Comparison of ENCODE assay signal across 8 cellular contexts in the genomic region with DNA sequence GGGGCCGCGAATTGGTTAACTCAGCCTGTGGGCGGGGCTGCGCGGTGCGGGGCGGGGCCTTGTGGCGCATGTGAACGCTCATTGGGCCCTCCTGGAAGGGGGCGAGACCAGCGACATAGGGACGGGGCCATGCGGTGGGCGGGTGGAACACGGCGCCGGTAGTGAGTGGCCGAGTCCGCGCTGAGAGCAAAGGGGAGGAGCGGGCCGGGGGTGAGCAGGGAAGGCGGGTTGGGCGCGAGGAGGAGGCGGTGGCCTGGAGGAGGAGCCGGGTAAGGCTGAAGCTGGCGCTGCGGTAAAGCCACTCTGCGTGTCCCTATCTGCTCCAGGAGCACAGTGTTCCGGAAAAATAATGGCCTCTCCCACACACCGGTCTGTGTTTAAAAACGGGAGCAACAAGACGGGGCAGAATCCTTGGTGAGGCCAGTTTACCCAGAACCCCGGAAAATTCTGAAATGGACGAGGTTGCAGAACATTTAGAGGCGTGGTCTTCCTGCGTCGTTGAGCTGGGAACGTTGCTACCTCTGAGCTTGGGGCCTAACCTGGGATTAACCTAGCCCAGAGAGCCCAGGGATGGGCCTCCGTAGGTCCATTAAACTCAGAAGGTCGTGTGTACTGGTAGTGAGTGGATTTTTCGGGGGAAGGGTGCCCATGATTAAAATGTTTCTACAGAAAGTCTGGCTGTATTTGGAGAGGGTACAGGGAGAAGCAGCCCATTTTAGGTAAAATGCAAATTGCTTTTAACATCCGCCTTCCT. TPM values are rescaled to one million over a fixed set of nuclear protein-coding genes. Genes with fewer than 3 reads are reported as not detected.
A peak's percentile ranks its signal among the peaks of the same experiment; 100 is the strongest.
DNase-seq lines count a peak whose midpoint lies in the region; ATAC-seq and TF ChIP-seq lines count a peak whose summit lies in the region.

No MANE protein-coding gene starts in this region.

- no peaks in the 10 kb centered on the region for H3K27me3 Mint-ChIP-seq in activated T-helper 17 cell treated with anti-CD3 and anti-CD28 coated beads, Interleukin-2, amount 50 U/mL, for 72 hours
- no peaks in the 10 kb centered on the region for H3K27me3 Mint-ChIP-seq in natural killer cell (ENCODE audit: low read depth in 2 of 2)

- DNase-seq in EH (ENCODE audit: low read depth) (peak; percentile 99), GOT3 (lab: John Stamatoyannopoulos, UW) (peak; percentile 99), LHCN-M2 (ENCODE audit: low read depth) (peak; percentile 98), RPMI7951 (ENCODE audit: low read depth) (peak; percentile 99), fibroblast of lung (ENCODE audit: low read depth in 2 of 2) (peak; percentile 98), natural killer cell (peak; percentile 100)
- peak; percentile 99 to 100 (median 100) for DNase-seq in stimulated activated naive CD4-positive, alpha-beta T cell (lab: John Stamatoyannopoulos, UW)

- peak; percentile 95 for ATAC-seq in activated T-helper 17 cell treated with anti-CD3 and anti-CD28 coated beads, Interleukin-2, amount 50 U/mL, for 72 hours (replicated peaks)
- ATAC-seq in natural killer cell, result peak; percentile 86 to 97 (median 88)

- H3K36me3 ChIP-seq in fibroblast of lung (ENCODE audit: control insufficient read depth, insufficient read depth, low read length), result no peaks in the 10 kb centered on the region

- no peaks in the 10 kb centered on the region for H3K79me2 ChIP-seq in fibroblast of lung (ENCODE audit: control insufficient read depth, insufficient read depth, low read length)

- no peaks in the 10 kb centered on the region for H4K20me1 ChIP-seq in fibroblast of lung (ENCODE audit: control insufficient read depth, extremely low read depth, insufficient read depth, low read length)

- H3K4me3 ChIP-seq in fibroblast of lung (replicated peaks in 1 of 4; ENCODE audit: control extremely low read depth in 1 of 4, insufficient read depth in 1 of 4, low read depth in 3 of 4, low read length in 4 of 4), result peak overlapping the region; percentile 29 to 78 (median 61)

- no peaks in the 10 kb centered on the region for H3K36me3 Mint-ChIP-seq in activated T-helper 17 cell treated with anti-CD3 and anti-CD28 coated beads, Interleukin-2, amount 50 U/mL, for 72 hours (ENCODE audit: low read depth)
- H3K36me3 Mint-ChIP-seq in natural killer cell, result no peaks in the 10 kb centered on the region

- H3K27ac ChIP-seq in fibroblast of lung (ENCODE audit: insufficient read depth, low read length), result peak overlapping the region; percentile 62

- no peaks in the 10 kb centered on the region for H3K9me3 ChIP-seq in fibroblast of lung (ENCODE audit: control insufficient read depth, insufficient read depth, low read depth, low read length)

- peak overlapping the region; percentile 41 for H3K9ac ChIP-seq in fibroblast of lung (ENCODE audit: insufficient read depth, low read length)

- no peaks in the 10 kb centered on the region for H3K27me3 ChIP-seq in fibroblast of lung (ENCODE audit: control insufficient read depth, insufficient read depth, low read length)

- intact Hi-C loops in natural killer cell (cut with micrococcal nuclease), result loop anchor here (1.0 to 10.0 kb wide), 3 partner anchors 32 to 1036 kb away; a partner anchor contains a TSS

- peak overlapping the region; percentile 88 for H3K27ac Mint-ChIP-seq in activated T-helper 17 cell treated with anti-CD3 and anti-CD28 coated beads, Interleukin-2, amount 50 U/mL, for 72 hours
- peak overlapping the region; percentile 91 to 93 for H3K27ac Mint-ChIP-seq in natural killer cell

- peak overlapping the region; percentile 94 for H3K4me2 ChIP-seq in fibroblast of lung (ENCODE audit: extremely low read depth, insufficient read depth, low read length)

- TF ChIP-seq CTCF in fibroblast of lung (conservative IDR thresholded peaks at IDR 0.05 in 1 of 2, IDR thresholded peaks at IDR 0.05 in 1 of 2; ENCODE audit: low read depth in 1 of 2, low read length in 2 of 2) (no peak), natural killer cell (IDR thresholded peaks at IDR 0.05) (no peak)

- peaks cover 28% of the 10 kb centered on the region for H3K4me1 Mint-ChIP-seq in activated T-helper 17 cell treated with anti-CD3 and anti-CD28 coated beads, Interleukin-2, amount 50 U/mL, for 72 hours
- peaks cover 35 to 46% of the 10 kb centered on the region in 2 donors for H3K4me1 Mint-ChIP-seq in natural killer cell

- H3K4me1 ChIP-seq in fibroblast of lung (ENCODE audit: control insufficient read depth, extremely low read depth, insufficient read depth, low read length), result peaks cover 4% of the 10 kb centered on the region

- peak overlapping the region; percentile 94 for H2AFZ ChIP-seq in fibroblast of lung (ENCODE audit: low read length)

- no peaks in the 10 kb centered on the region for H3K9me3 Mint-ChIP-seq in activated T-helper 17 cell treated with anti-CD3 and anti-CD28 coated beads, Interleukin-2, amount 50 U/mL, for 72 hours
- no peaks in the 10 kb centered on the region for H3K9me3 Mint-ChIP-seq in natural killer cell

- H3K4me3 Mint-ChIP-seq in activated T-helper 17 cell treated with anti-CD3 and anti-CD28 coated beads, Interleukin-2, amount 50 U/mL, for 72 hours, result peak overlapping the region; percentile 93
- peak overlapping the region; percentile 92 for H3K4me3 Mint-ChIP-seq in natural killer cell

RNA-seq across cellular contexts. Expression of a gene that starts 0.5 kb away (rescaled TPM):
- total RNA-seq in LHCN-M2 (2014; rRNA removed) (18.0 and 23.3 TPM in 2 replicates), fibroblast of lung (16.4 and 16.5 TPM in 2 replicates), natural killer cell (10 to 100 TPM; 26.4 to 31.0 (median 29.8) TPM)
- 10.7 TPM for polyA plus RNA-seq in LHCN-M2 (2012)
- total RNA-seq in RPMI7951 (2014; rRNA removed; shearing (Covaris generic)), result 30.6 and 37.0 TPM in 2 replicates
- total RNA-seq in activated T-helper 17 cell treated with anti-CD3 and anti-CD28 coated beads, Interleukin-2, amount 50 U/mL, for 72 hours, result 1 to 10 TPM; 5.6 to 9.7 TPM
- 19.0 and 27.6 TPM in 2 replicates for polyA plus RNA-seq in fibroblast of lung
- polyA plus RNA-seq in fibroblast of lung (2012), result 15.2 and 25.5 TPM in 2 replicates
- 16.9 and 17.1 TPM in 2 replicates for polyA minus RNA-seq in fibroblast of lung (ENCODE audit: low replicate concordance)

RNA-seq across cellular contexts. Expression of a gene that starts 32.6 kb away (rescaled TPM):
- total RNA-seq in LHCN-M2 (2014; rRNA removed) (32.8 and 36.8 TPM in 2 replicates), fibroblast of lung (26.9 and 31.6 TPM in 2 replicates), natural killer cell (10 to 100 TPM; 19.5 to 21.9 (median 21.7) TPM)
- polyA plus RNA-seq in LHCN-M2 (2012), result 19.6 TPM
- total RNA-seq in RPMI7951 (2014; rRNA removed; shearing (Covaris generic)), result 61.9 and 72.8 TPM in 2 replicates
- 10 to 100 TPM; 17.4 to 28.4 TPM for total RNA-seq in activated T-helper 17 cell treated with anti-CD3 and anti-CD28 coated beads, Interleukin-2, amount 50 U/mL, for 72 hours
- polyA plus RNA-seq in fibroblast of lung, result 27.5 and 33.5 TPM in 2 replicates
- polyA plus RNA-seq in fibroblast of lung (2012), result 25.6 and 26.9 TPM in 2 replicates
- polyA minus RNA-seq in fibroblast of lung (ENCODE audit: low replicate concordance), result 2.6 and 7.2 TPM in 2 replicates

RNA-seq across cellular contexts. Expression of a gene that starts 32.7 kb away (rescaled TPM):
- total RNA-seq in LHCN-M2 (2014; rRNA removed) (9.0 and 11.0 TPM in 2 replicates), fibroblast of lung (14.4 and 17.2 TPM in 2 replicates), natural killer cell (1 to 10 TPM; 2.6 to 4.7 (median 2.9) TPM)
- polyA plus RNA-seq in LHCN-M2 (2012), result 10.4 TPM
- total RNA-seq in RPMI7951 (2014; rRNA removed; shearing (Covaris generic)), result 7.6 and 17.2 TPM in 2 replicates
- 1 to 10 TPM; 5.5 to 8.4 TPM for total RNA-seq in activated T-helper 17 cell treated with anti-CD3 and anti-CD28 coated beads, Interleukin-2, amount 50 U/mL, for 72 hours
- polyA plus RNA-seq in fibroblast of lung, result 9.6 and 11.5 TPM in 2 replicates
- 11.0 and 12.8 TPM in 2 replicates for polyA plus RNA-seq in fibroblast of lung (2012)
- polyA minus RNA-seq in fibroblast of lung (ENCODE audit: low replicate concordance), result 10.3 and 12.0 TPM in 2 replicates

Comparison
In these comparisons a context has a peak if more than half of its experiments do, and no peak if none do; other contexts are left out.
1. Peak in every context shown above with its lines: DNase-seq, ATAC-seq, H3K4me3 ChIP-seq and H3K27ac ChIP-seq.